8 cellular contexts compared by ENCODE assay signal in genomic region chr13:80340643-80341097, GRCh38. TPM values are rescaled to one million over a fixed set of nuclear protein-coding genes. Genes with fewer than 3 reads are reported as not detected.
DNase-seq lines count a peak whose midpoint lies in the region; ATAC-seq and TF ChIP-seq lines count a peak whose summit lies in the region.

No MANE protein-coding gene starts in this region.

- H3K36me3 Mint-ChIP-seq in activated CD8-positive, alpha-beta memory T cell treated with anti-CD3 and anti-CD28 coated beads, Interleukin-2, amount 10 ng/mL, durations not matched to agents 7 days and 5 days, result no peaks in the 10 kb centered on the region

- peaks cover 11% of the 10 kb centered on the region for H3K4me1 Mint-ChIP-seq in activated CD8-positive, alpha-beta memory T cell treated with anti-CD3 and anti-CD28 coated beads, Interleukin-2, amount 10 ng/mL, durations not matched to agents 7 days and 5 days

- ATAC-seq in activated CD8-positive, alpha-beta memory T cell treated with anti-CD3 and anti-CD28 coated beads, Interleukin-2, amount 10 ng/mL, durations not matched to agents 7 days and 5 days, result peak; percentile 41
- ATAC-seq in HG02642 (IDR thresholded peaks at IDR 0.05; ENCODE audit: poor library complexity, unreplicated experiment), result peak; percentile 30

- H3K27ac ChIP-seq in colonic mucosa, result peak overlapping the region; percentile 98

- H3K9me3 ChIP-seq in colonic mucosa, result no peaks in the 10 kb centered on the region
- H3K9me3 ChIP-seq in mucosa of stomach (ENCODE audit: control insufficient read depth, low read length), result no peaks in the 10 kb centered on the region

- H3K4me3 ChIP-seq in colonic mucosa, result peak overlapping the region; percentile 55
- H3K4me3 ChIP-seq in mucosa of stomach (ENCODE audit: low read length), result peak overlapping the region; percentile 95

- TF ChIP-seq CTCF in colonic mucosa (IDR thresholded peaks at IDR 0.05), result no peak

- peaks cover 32% of the 10 kb centered on the region for H3K27me3 Mint-ChIP-seq in activated CD8-positive, alpha-beta memory T cell treated with anti-CD3 and anti-CD28 coated beads, Interleukin-2, amount 10 ng/mL, durations not matched to agents 7 days and 5 days

- H3K27ac Mint-ChIP-seq in activated CD8-positive, alpha-beta memory T cell treated with anti-CD3 and anti-CD28 coated beads, Interleukin-2, amount 10 ng/mL, durations not matched to agents 7 days and 5 days, result no peak overlapping the region

- H3K9ac ChIP-seq in colonic mucosa (ENCODE audit: low read depth in 2 of 2, low read length in 2 of 2) (peak overlapping the region; percentile 97 to 99), mucosa of stomach (ENCODE audit: low read length) (peak overlapping the region; percentile 97)

- H3K27me3 ChIP-seq in colonic mucosa (no peaks in the 10 kb centered on the region), mucosa of stomach (ENCODE audit: control insufficient read depth, insufficient read depth, low read length) (no peaks in the 10 kb centered on the region)

- CTCF ChIA-PET in activated CD8-positive, alpha-beta memory T cell treated with anti-CD3 and anti-CD28 coated beads, Interleukin-2, amount 10 ng/mL, durations not matched to agents 7 days and 5 days (lab: Charles Lee), result interaction anchor here (1.4 kb wide), 1 partner anchor 845 kb away, joined by 3 read pairs; no protein-coding TSS in a partner anchor

- no peaks in the 10 kb centered on the region for H3K9me3 Mint-ChIP-seq in activated CD8-positive, alpha-beta memory T cell treated with anti-CD3 and anti-CD28 coated beads, Interleukin-2, amount 10 ng/mL, durations not matched to agents 7 days and 5 days (ENCODE audit: low read depth)

- intact Hi-C loops in colonic mucosa (cut with DNase I), result loop anchor here (5.0 kb wide), 1 partner anchor 208 kb away; no protein-coding TSS in a partner anchor

- H3K4me1 ChIP-seq in colonic mucosa (no peaks in the 10 kb centered on the region), mucosa of stomach (ENCODE audit: control insufficient read depth, insufficient read depth, low read length) (peaks cover 13% of the 10 kb centered on the region)

- peak overlapping the region; percentile 63 for H3K4me3 Mint-ChIP-seq in activated CD8-positive, alpha-beta memory T cell treated with anti-CD3 and anti-CD28 coated beads, Interleukin-2, amount 10 ng/mL, durations not matched to agents 7 days and 5 days

- H3K36me3 ChIP-seq in colonic mucosa, result no peaks in the 10 kb centered on the region
- H3K36me3 ChIP-seq in mucosa of stomach (ENCODE audit: control insufficient read depth, insufficient read depth, low read length), result peaks cover 7% of the 10 kb centered on the region

- no peak for DNase-seq in activated CD8-positive, alpha-beta memory T cell treated with anti-CD3 and anti-CD28 coated beads, Interleukin-2, amount 10 ng/mL, durations not matched to agents 7 days and 5 days
- no peak for DNase-seq in activated CD8-positive, alpha-beta memory T cell treated with anti-CD3 and anti-CD28 coated beads, Interleukin-2, amount 50 U/mL, for 4 hours
- peak; percentile 84 for DNase-seq in NCI-H526 treated with DMSO at 0.1 percent for 48 hours (lab: John Stamatoyannopoulos, UW)
- DNase-seq in colonic mucosa, result no peak
- no peak for DNase-seq in epidermal melanocyte (ENCODE audit: insufficient read length, low spot score)
- no peak for DNase-seq in NCI-H2029 (lab: John Stamatoyannopoulos, UW)

RNA-seq across cellular contexts. Expression of gene SPRY2, which starts 0.3 kb away (rescaled TPM):
- under 1 TPM; 0.41 to 0.56 TPM for total RNA-seq in activated CD8-positive, alpha-beta memory T cell treated with anti-CD3 and anti-CD28 coated beads, Interleukin-2, amount 10 ng/mL, durations not matched to agents 7 days and 5 days
- 10 to 100 TPM; 27.9 to 83.3 TPM for total RNA-seq in colonic mucosa

Comparison
In these comparisons a context has a peak if more than half of its experiments do, and no peak if none do; other contexts are left out.
1. RNA of gene SPRY2, which starts 0.3 kb away (total RNA-seq): 27.9 to 83.3 TPM in colonic mucosa; 0.41 to 0.56 TPM in activated CD8-positive, alpha-beta memory T cell treated with anti-CD3 and anti-CD28 coated beads, Interleukin-2, amount 10 ng/mL, durations not matched to agents 7 days and 5 days; every median in the first group is over 10 times any median in the second.